Comparison of ENCODE assay signal across 10 cellular contexts in the genomic region with DNA sequence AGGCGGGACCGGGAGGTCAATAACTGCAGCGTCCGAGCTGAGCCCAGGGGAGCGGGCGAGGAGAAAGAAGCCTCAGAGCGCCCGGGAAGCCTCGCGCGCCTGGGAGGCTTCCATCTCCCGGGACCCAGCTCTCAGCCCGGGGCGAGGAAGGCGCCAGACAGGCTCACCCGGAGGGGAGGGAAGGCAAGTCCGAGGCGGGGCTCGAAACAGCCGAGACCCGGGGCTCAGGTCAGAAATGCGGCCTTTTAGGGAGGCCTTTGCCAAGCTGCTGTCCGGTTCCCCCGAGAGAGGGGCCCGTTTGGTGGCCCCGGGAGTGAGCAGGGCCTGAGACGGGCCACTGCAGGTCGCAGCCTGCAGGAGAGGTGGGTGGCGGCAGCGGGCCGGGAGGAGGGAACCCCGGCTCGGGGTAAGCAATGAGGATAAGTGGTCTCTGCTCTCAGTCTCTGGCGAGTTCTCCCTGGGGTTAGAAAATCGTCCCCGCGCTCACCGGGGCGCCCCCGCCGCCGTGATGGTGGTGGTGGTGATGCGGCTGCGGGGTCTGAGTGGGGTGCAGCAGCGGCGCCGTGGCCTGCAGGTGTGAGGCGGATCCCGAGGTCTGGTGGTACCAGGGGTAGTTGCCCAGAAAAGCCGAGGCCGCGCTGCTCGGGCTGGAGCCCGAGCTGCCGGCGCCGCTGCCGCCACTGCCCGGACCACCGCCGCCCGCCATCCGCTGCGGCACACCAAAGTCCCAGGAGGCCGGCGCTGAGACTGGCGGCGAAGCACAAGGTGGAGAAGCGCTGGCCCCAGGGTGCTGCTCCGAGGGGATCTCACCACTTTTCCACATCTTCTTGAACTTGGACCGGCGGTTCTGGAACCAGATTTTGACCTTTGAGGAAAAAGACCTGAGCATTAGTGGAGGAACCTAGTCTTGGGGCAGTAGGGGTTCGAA. TPM values are rescaled to one million over a fixed set of nuclear protein-coding genes. Genes with fewer than 3 reads are reported as not detected.
DNase-seq lines count a peak whose midpoint lies in the region; ATAC-seq and TF ChIP-seq lines count a peak whose summit lies in the region.
"Had no signal": no experiment of that assay in that cellular context is flagged by ENCODE, and none has a peak within 500 bp of the region (broad histone marks: within the 10 kb centered on the region; RNA-seq: fewer than 3 reads in every experiment).

No MANE protein-coding gene starts in this region.

- H3K79me2 ChIP-seq in GM23338 (replicated peaks; ENCODE audit: insufficient read depth), result no peaks in the 10 kb centered on the region

- peak overlapping the region; percentile 48; the same call in 2 of the 3 replicates for H3K4me3 Mint-ChIP-seq in GM23338
- peak overlapping the region; percentile 43 for H3K4me3 Mint-ChIP-seq in activated naive CD8-positive, alpha-beta T cell treated with anti-CD3 and anti-CD28 coated beads for 36 hours
- peak overlapping the region; percentile 60 to 91 (median 80) for H3K4me3 Mint-ChIP-seq in naive B cell

- ATAC-seq in GM23338, result no peak; the same call in 2 of the 3 replicates
- no peak for ATAC-seq in naive B cell (ENCODE audit: low read depth in 2 of 2)
- no peak for ATAC-seq in GM21717 (IDR thresholded peaks at IDR 0.05; ENCODE audit: unreplicated experiment)
- ATAC-seq in Right ventricle myocardium superior (ENCODE audit: poor library complexity), result no peak

- TF ChIP-seq CTCF in GM23338 (conservative IDR thresholded peaks at IDR 0.05; ENCODE audit: low read depth in 2 of 2) (no peak), ascending aorta (IDR thresholded peaks at IDR 0.05) (no peak)

- peaks cover 6 to 93% (median 76%) of the 10 kb centered on the region in 11 experiments; a peak in 20 of 22 replicates for H4K20me1 ChIP-seq in BLaER1 treated with 17β-estradiol and CSF1 and Interleukin-3, amounts not matched to agents 10 nM and 100 nM
- peaks cover 15% of the 10 kb centered on the region; the same call in 1 of the 2 replicates for H4K20me1 ChIP-seq in GM23338 (replicated peaks; ENCODE audit: insufficient read depth)

- H3K27me3 Mint-ChIP-seq in GM23338 (ENCODE audit: insufficient read depth, low read depth, poor library complexity) (peaks cover 99% of the 10 kb centered on the region), naive B cell (peaks cover 63 to 92% (median 71%) of the 10 kb centered on the region in 3 donors)
- peaks cover 93% of the 10 kb centered on the region for H3K27me3 Mint-ChIP-seq in activated naive CD8-positive, alpha-beta T cell treated with anti-CD3 and anti-CD28 coated beads for 36 hours

- H3K4me2 ChIP-seq in BLaER1 treated with 17β-estradiol and CSF1 and Interleukin-3, amounts not matched to agents 10 nM and 100 nM, result peak overlapping the region; percentile 82 to 100 (median 96)
- H3K4me2 ChIP-seq in GM23338, result peak overlapping the region; percentile 93

- H3K9me2 ChIP-seq in GM23338 (ENCODE audit: insufficient read depth), result no peaks in the 10 kb centered on the region

- no peak overlapping the region for H2AFZ ChIP-seq in GM23338

- H3K9ac ChIP-seq in BLaER1 treated with 17β-estradiol and CSF1 and Interleukin-3, amounts not matched to agents 10 nM and 100 nM, result peak overlapping the region in 1 of 11 experiments; percentile 28; a peak in 1 of 22 replicates

- no peaks in the 10 kb centered on the region for H3K9me3 ChIP-seq in BLaER1 treated with 17β-estradiol and CSF1 and Interleukin-3, amounts not matched to agents 10 nM and 100 nM (replicated peaks in 1 of 11)
- no peaks in the 10 kb centered on the region for H3K9me3 ChIP-seq in ascending aorta

- H3K4me1 Mint-ChIP-seq in GM23338 (peaks cover 42% of the 10 kb centered on the region), naive B cell (peaks cover 52 to 66% (median 54%) of the 10 kb centered on the region in 3 donors)
- peaks cover 52% of the 10 kb centered on the region for H3K4me1 Mint-ChIP-seq in activated naive CD8-positive, alpha-beta T cell treated with anti-CD3 and anti-CD28 coated beads for 36 hours

- H3K36me3 ChIP-seq in BLaER1 treated with 17β-estradiol and CSF1 and Interleukin-3, amounts not matched to agents 10 nM and 100 nM, result no peaks in the 10 kb centered on the region
- H3K36me3 ChIP-seq in GM23338 (ENCODE audit: insufficient read depth) (no peaks in the 10 kb centered on the region), ascending aorta (no peaks in the 10 kb centered on the region)

- H3K36me3 Mint-ChIP-seq in GM23338 (ENCODE audit: low read depth) (no peaks in the 10 kb centered on the region), naive B cell (peaks cover 6 to 9% of the 10 kb centered on the region in 2 donors)
- peaks cover 1% of the 10 kb centered on the region for H3K36me3 Mint-ChIP-seq in activated naive CD8-positive, alpha-beta T cell treated with anti-CD3 and anti-CD28 coated beads for 36 hours

- H3K4me1 ChIP-seq in BLaER1 treated with 17β-estradiol and CSF1 and Interleukin-3, amounts not matched to agents 10 nM and 100 nM, result peaks cover 43 to 73% (median 63%) of the 10 kb centered on the region in 10 experiments
- H3K4me1 ChIP-seq in GM23338 (ENCODE audit: insufficient read depth) (peaks cover 63% of the 10 kb centered on the region), ascending aorta (peaks cover 19 to 52% of the 10 kb centered on the region in 2 donors)

- H3K9me3 Mint-ChIP-seq in GM23338 (no peaks in the 10 kb centered on the region), naive B cell (peaks cover 4 to 29% (median 16%) of the 10 kb centered on the region in 7 donors)
- no peaks in the 10 kb centered on the region for H3K9me3 Mint-ChIP-seq in activated naive CD8-positive, alpha-beta T cell treated with anti-CD3 and anti-CD28 coated beads for 36 hours

- no peak overlapping the region for H3K27ac ChIP-seq in BLaER1 treated with 17β-estradiol and CSF1 and Interleukin-3, amounts not matched to agents 10 nM and 100 nM
- H3K27ac ChIP-seq in GM23338 (ENCODE audit: low read depth), result no peak overlapping the region
- no peak overlapping the region for H3K27ac ChIP-seq in ascending aorta

- intact Hi-C loops in ascending aorta (cut with DNase I), result no loop called here
- intact Hi-C loops in Right ventricle myocardium superior (cut with DNase I), result loop anchor here (10.0 kb wide), 2 partner anchors 286 to 506 kb away; no protein-coding TSS in a partner anchor

- peaks cover 41% of the 10 kb centered on the region for H3F3A ChIP-seq in GM23338 (replicated peaks; ENCODE audit: low read depth)

- H3K27ac Mint-ChIP-seq in GM23338 (no peak overlapping the region), naive B cell (peak overlapping the region in 5 of 6 donors; percentile 34 to 95 (median 66))
- H3K27ac Mint-ChIP-seq in activated naive CD8-positive, alpha-beta T cell treated with anti-CD3 and anti-CD28 coated beads for 36 hours, result no peak overlapping the region

- H3K27me3 ChIP-seq in BLaER1 treated with 17β-estradiol and CSF1 and Interleukin-3, amounts not matched to agents 10 nM and 100 nM, result peaks cover 99 to 100% (median 100%) of the 10 kb centered on the region in 11 experiments
- H3K27me3 ChIP-seq in GM23338 (ENCODE audit: insufficient read depth) (peaks cover 98% of the 10 kb centered on the region), ascending aorta (peaks cover 73% of the 10 kb centered on the region)

- DNase-seq in GM23338 (ENCODE audit: low spot score), result peak; percentile 55
- no peak for DNase-seq in activated naive CD8-positive, alpha-beta T cell treated with anti-CD3 and anti-CD28 coated beads for 36 hours
- no peak for DNase-seq in naive B cell
- no peak for DNase-seq in RPMI8226
- DNase-seq in ascending aorta (ENCODE audit: low spot score in 2 of 2), result no peak
- DNase-seq in Right ventricle myocardium superior, result no peak
- DNase-seq: activated CD4-positive, alpha-beta T cell treated with anti-CD3 and anti-CD28 coated beads for 1 hour; NCI-H2107 had no signal

- H3K4me3 ChIP-seq in BLaER1 treated with 17β-estradiol and CSF1 and Interleukin-3, amounts not matched to agents 10 nM and 100 nM, result peak overlapping the region; percentile 5 to 71 (median 50); a peak in 15 of 20 replicates
- peak overlapping the region; percentile 62 for H3K4me3 ChIP-seq in GM23338
- H3K4me3 ChIP-seq in ascending aorta, result peak overlapping the region in 1 of 2 donors; percentile 57

TF ChIP-seq in GM23338, 12 proteins besides CTCF, POLR2A, EP300 and RAD21:
- TF ChIP-seq EZH2phosphoT487 (IDR thresholded peaks at IDR 0.05; ENCODE audit: unreplicated experiment) (peak; percentile 95), EZH2 (IDR thresholded peaks at IDR 0.05; ENCODE audit: low read depth, unreplicated experiment) (peak; percentile 95), NANOG (IDR thresholded peaks at IDR 0.05; ENCODE audit: borderline replicate concordance) (no peak)

RNA-seq across cellular contexts. Expression of a gene that starts 2.4 kb away (rescaled TPM):
- total RNA-seq in GM23338 (2014; rRNA removed; shearing (Covaris generic)), result 0.16 and 0.24 TPM in 2 replicates
- 0.08 and 0.19 TPM in 2 replicates for polyA plus RNA-seq in GM23338 (2016; fragmentation: Nextera tagmentation; extraction: Ambion mirVana)
- not detected for total RNA-seq in activated naive CD8-positive, alpha-beta T cell treated with anti-CD3 and anti-CD28 coated beads for 36 hours
- polyA plus RNA-seq in naive B cell (ENCODE audit: low read depth in 6 of 6), result not detected
- total RNA-seq in ascending aorta, result not detected
- not detected for total RNA-seq in Right ventricle myocardium superior

RNA-seq across cellular contexts. Expression of a gene that starts 15.0 kb away (rescaled TPM):
- total RNA-seq in GM23338 (2014; rRNA removed; shearing (Covaris generic)), result not detected in 2 replicates
- polyA plus RNA-seq in GM23338 (2016; fragmentation: Nextera tagmentation; extraction: Ambion mirVana), result not detected in 2 replicates
- under 1 TPM in 1 of 2 experiments, not detected in 1; 0.10 TPM for total RNA-seq in activated naive CD8-positive, alpha-beta T cell treated with anti-CD3 and anti-CD28 coated beads for 36 hours
- not detected for polyA plus RNA-seq in naive B cell (ENCODE audit: low read depth in 6 of 6)
- total RNA-seq in ascending aorta, result not detected
- not detected for total RNA-seq in Right ventricle myocardium superior

Comparison
In these comparisons a context has a peak if more than half of its experiments do, and no peak if none do; other contexts are left out.
1. H3K27ac Mint-ChIP-seq: peak in naive B cell (5 of 6); none in GM23338 (single experiment) and activated naive CD8-positive, alpha-beta T cell treated with anti-CD3 and anti-CD28 coated beads for 36 hours (single experiment).
2. Peak in every context shown above with its lines, with median percentiles within 50 percentile points of each other: H3K4me3 Mint-ChIP-seq.